In the genomic region with DNA sequence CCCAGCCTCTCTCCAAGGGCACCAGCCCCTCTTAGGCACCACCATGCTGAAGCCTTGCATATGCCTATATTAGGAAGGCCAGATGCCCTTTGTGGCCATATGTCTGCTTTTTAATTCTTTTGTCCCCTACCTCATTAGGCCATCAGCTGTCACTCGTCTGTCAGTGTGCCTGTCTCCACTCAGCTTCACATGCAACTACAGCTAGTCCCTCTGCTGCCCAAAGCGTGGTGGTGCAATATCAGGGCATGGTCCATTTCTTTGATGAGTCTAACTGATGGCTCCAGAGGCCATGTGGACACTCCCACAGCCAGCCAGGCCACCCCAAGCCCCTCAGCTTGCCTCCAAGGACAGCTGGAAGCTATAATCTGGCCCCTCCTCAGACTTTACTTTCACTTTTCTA, we compare ENCODE assay signal across 8 cellular contexts. TPM values are rescaled to one million over a fixed set of nuclear protein-coding genes. Genes with fewer than 3 reads are reported as not detected.
DNase-seq lines count a peak whose midpoint lies in the region; ATAC-seq and TF ChIP-seq lines count a peak whose summit lies in the region.

No MANE protein-coding gene starts in this region.

- TF ChIP-seq CTCF in lung (IDR thresholded peaks at IDR 0.05; ENCODE audit: control extremely low read depth, extremely low read depth): no peak
- TF ChIP-seq CTCF in mucosa of descending colon (IDR thresholded peaks at IDR 0.05): no peak

- no peaks in the 10 kb centered on the region for H3K9me3 Mint-ChIP-seq in activated naive CD8-positive, alpha-beta T cell treated with anti-CD3 and anti-CD28 coated beads for 36 hours

- no peak overlapping the region for H3K4me3 Mint-ChIP-seq in activated naive CD8-positive, alpha-beta T cell treated with anti-CD3 and anti-CD28 coated beads for 36 hours

- no peaks in the 10 kb centered on the region for H3K27me3 Mint-ChIP-seq in activated naive CD8-positive, alpha-beta T cell treated with anti-CD3 and anti-CD28 coated beads for 36 hours

- DNase-seq in SKM-1 treated with dmso at 0.1 percent for 144 hours (lab: John Stamatoyannopoulos, UW; ENCODE audit: unreplicated experiment): peak; percentile 20
- no peak for DNase-seq in SKM-1 (lab: John Stamatoyannopoulos, UW; ENCODE audit: unreplicated experiment)
- peak; percentile 56 for DNase-seq in MV-4-11 (lab: John Stamatoyannopoulos, UW)
- peak; percentile 24 for DNase-seq in activated naive CD8-positive, alpha-beta T cell treated with anti-CD3 and anti-CD28 coated beads for 36 hours
- no peak for DNase-seq in lung (ENCODE audit: low spot score)
- no peak for DNase-seq in mucosa of descending colon

- H3K4me3 ChIP-seq in lung: no peak overlapping the region
- no peak overlapping the region for H3K4me3 ChIP-seq in mucosa of descending colon

- H3K27ac Mint-ChIP-seq in activated naive CD8-positive, alpha-beta T cell treated with anti-CD3 and anti-CD28 coated beads for 36 hours: peak overlapping the region; percentile 39

- H3K4me1 ChIP-seq in lung (ENCODE audit: control insufficient read depth in 2 of 2, insufficient read depth in 2 of 2, low read length in 2 of 2) (peaks cover 6 to 20% of the 10 kb centered on the region in 2 donors), mucosa of descending colon (ENCODE audit: low read depth) (peaks cover 16% of the 10 kb centered on the region)

- no peaks in the 10 kb centered on the region for H3K36me3 ChIP-seq in lung (ENCODE audit: control insufficient read depth in 2 of 2, insufficient read depth in 2 of 2, low read length in 2 of 2)
- H3K36me3 ChIP-seq in mucosa of descending colon (ENCODE audit: low read depth): no peaks in the 10 kb centered on the region

- WGBS in lung, 2 donors: 25 to 54% methylated on average over 2 of the region's 2 CpGs

- H3K27me3 ChIP-seq in lung (ENCODE audit: control insufficient read depth, insufficient read depth): no peaks in the 10 kb centered on the region

- H3K4me1 Mint-ChIP-seq in activated naive CD8-positive, alpha-beta T cell treated with anti-CD3 and anti-CD28 coated beads for 36 hours: peaks cover 52% of the 10 kb centered on the region

- intact Hi-C loops in mucosa of descending colon (cut with DNase I, micrococcal nuclease): no loop called here

- H3K36me3 Mint-ChIP-seq in activated naive CD8-positive, alpha-beta T cell treated with anti-CD3 and anti-CD28 coated beads for 36 hours: no peaks in the 10 kb centered on the region

- ATAC-seq in lung (ENCODE audit: insufficient read depth, low FRiP score) (no peak), GM19455 (IDR thresholded peaks at IDR 0.05; ENCODE audit: unreplicated experiment) (no peak), mucosa of descending colon (no peak), HG02973 (IDR thresholded peaks at IDR 0.05; ENCODE audit: unreplicated experiment) (no peak)

- H3K27ac ChIP-seq in lung (ENCODE audit: low read depth in 1 of 2, low read length in 1 of 2): peak overlapping the region; percentile 26 to 47

- H3K9me3 ChIP-seq in lung (ENCODE audit: control insufficient read depth in 2 of 2, insufficient read depth in 1 of 2, low read length in 1 of 2) (peaks cover 0 to 2% of the 10 kb centered on the region in 2 donors), mucosa of descending colon (no peaks in the 10 kb centered on the region)

RNA-seq across cellular contexts. Expression of a gene that starts 36.3 kb away (rescaled TPM):
- 10 to 100 TPM; 23.6 to 24.2 TPM for total RNA-seq in activated naive CD8-positive, alpha-beta T cell treated with anti-CD3 and anti-CD28 coated beads for 36 hours
- 10 to 100 TPM; 55.3 to 65.2 TPM for total RNA-seq in lung
- polyA plus RNA-seq in lung: 10 to 100 TPM; 19.0 to 43.3 TPM
- 100 to 1,000 TPM in 1 of 3 donors, 10 to 100 TPM in 2; 84.9 to 111 (median 93.3) TPM for total RNA-seq in mucosa of descending colon

Comparison
In these comparisons a context has a peak if more than half of its experiments do, and no peak if none do; other contexts are left out.
1. DNase-seq: peak in SKM-1 treated with dmso at 0.1 percent for 144 hours (single experiment), MV-4-11 (single experiment) and activated naive CD8-positive, alpha-beta T cell treated with anti-CD3 and anti-CD28 coated beads for 36 hours (single experiment); none in SKM-1 (single experiment), lung (single experiment) and mucosa of descending colon (0 of 3).